Comparison of ENCODE assay signal across 18 cellular contexts in genomic region chr2:134280231-134280630, GRCh38. TPM values are rescaled to one million over a fixed set of nuclear protein-coding genes. Genes with fewer than 3 reads are reported as not detected.
DNase-seq lines count a peak whose midpoint lies in the region; ATAC-seq, FAIRE-seq and TF ChIP-seq lines count a peak whose summit lies in the region.
"Had no signal": no experiment of that assay in that cellular context is flagged by ENCODE, and none has a peak within 500 bp of the region (broad histone marks: within the 10 kb centered on the region; RNA-seq: fewer than 3 reads in every experiment).

No MANE protein-coding gene starts in this region.

- H3K4me1 Mint-ChIP-seq in T-helper 17 cell, result peaks cover 51% of the 10 kb centered on the region
- H3K4me1 Mint-ChIP-seq in stimulated activated memory B cell treated with anti-CD40 and anti-IgM and Interleukin-4, amounts not matched to agents 10 μg/mL and 1 μg/mL and 100 μg/mL, for 72 hours, result peaks cover 88% of the 10 kb centered on the region

- H3K27me3 Mint-ChIP-seq in T-helper 17 cell, result no peaks in the 10 kb centered on the region
- H3K27me3 Mint-ChIP-seq in stimulated activated memory B cell treated with anti-CD40 and anti-IgM and Interleukin-4, amounts not matched to agents 10 μg/mL and 1 μg/mL and 100 μg/mL, for 72 hours, result no peaks in the 10 kb centered on the region

- peak; percentile 82 for FAIRE-seq in GM12891 (lab: Jason Lieb, UNC)

- peak overlapping the region; percentile 74 for H3K27ac Mint-ChIP-seq in T-helper 17 cell
- H3K27ac Mint-ChIP-seq in stimulated activated memory B cell treated with anti-CD40 and anti-IgM and Interleukin-4, amounts not matched to agents 10 μg/mL and 1 μg/mL and 100 μg/mL, for 72 hours, result peak overlapping the region; percentile 94

- peak; percentile 39 for DNase-seq in NCI-H82 (lab: John Stamatoyannopoulos, UW)
- DNase-seq in NCI-H82 treated with DMSO at 0.1 percent for 48 hours (lab: John Stamatoyannopoulos, UW; ENCODE audit: unreplicated experiment), result no peak
- DNase-seq in GM12891 (ENCODE audit: insufficient read length, low spot score), result no peak
- DNase-seq in T-helper 17 cell, result no peak
- DNase-seq in NCI-H1436 (lab: John Stamatoyannopoulos, UW), result no peak
- DNase-seq in activated effector memory CD4-positive, alpha-beta T cell treated with anti-CD3 and anti-CD28 coated beads, Interleukin-2, amount 50 U/mL, for 16 hours, result no peak
- DNase-seq: BE2C, GM23248, HCEC 1CT, MG63, NCI-H1092 treated with DMSO at 0.1 percent for 48 hours, NCI-H187, NCI-H345, NCI-H69, PC-3 had no signal

- H3K4me3 Mint-ChIP-seq in T-helper 17 cell, result no peak overlapping the region
- no peak overlapping the region for H3K4me3 Mint-ChIP-seq in stimulated activated memory B cell treated with anti-CD40 and anti-IgM and Interleukin-4, amounts not matched to agents 10 μg/mL and 1 μg/mL and 100 μg/mL, for 72 hours

- H3K36me3 Mint-ChIP-seq in T-helper 17 cell (ENCODE audit: low read depth), result peaks cover 4% of the 10 kb centered on the region
- peaks cover 30% of the 10 kb centered on the region for H3K36me3 Mint-ChIP-seq in stimulated activated memory B cell treated with anti-CD40 and anti-IgM and Interleukin-4, amounts not matched to agents 10 μg/mL and 1 μg/mL and 100 μg/mL, for 72 hours

- ATAC-seq in T-helper 17 cell (no peak), GM21360 (IDR thresholded peaks at IDR 0.05; ENCODE audit: unreplicated experiment) (no peak)
- no peak for ATAC-seq in stimulated activated memory B cell treated with anti-CD40 and anti-IgM and Interleukin-4, amounts not matched to agents 10 μg/mL and 1 μg/mL and 100 μg/mL, for 72 hours
- ATAC-seq: PC-3 had no signal

- no peaks in the 10 kb centered on the region for H3K9me3 ChIP-seq in T-helper 17 cell (ENCODE audit: control insufficient read depth, low read length, poor library complexity, severe bottlenecking)
- H3K9me3 ChIP-seq: BE2C, MG63, SJSA1 had no signal

- TF ChIP-seq POLR2A in GM12891 (IDR thresholded peaks at IDR 0.05; ENCODE audit: low read depth, low read length), result no peak

- H3K9me3 Mint-ChIP-seq in stimulated activated memory B cell treated with anti-CD40 and anti-IgM and Interleukin-4, amounts not matched to agents 10 μg/mL and 1 μg/mL and 100 μg/mL, for 72 hours, result peaks cover 5% of the 10 kb centered on the region

TF ChIP-seq in GM12891, 5 proteins besides CTCF, POLR2A, EP300 and RAD21:
- TF ChIP-seq SPI1 (IDR thresholded peaks at IDR 0.05; ENCODE audit: low read depth, low read length) (no peak), POLR2AphosphoS5 (IDR thresholded peaks at IDR 0.05; ENCODE audit: low read depth, low read length) (no peak), TAF1 (IDR thresholded peaks at IDR 0.05; ENCODE audit: low read depth, low read length) (no peak), PAX5 (IDR thresholded peaks at IDR 0.05; ENCODE audit: insufficient read depth, low read length, severe bottlenecking) (no peak), POU2F2 (IDR thresholded peaks at IDR 0.05; ENCODE audit: low read depth, low read length) (no peak)
TF ChIP-seq in GM12891: peak in this region for 0.

RNA-seq across cellular contexts. Expression of gene MGAT5, which starts 26.4 kb away (rescaled TPM):
- 27.6 TPM for polyA plus RNA-seq in GM12891 (2012; ENCODE audit: low read depth, missing spikeins)
- total RNA-seq in T-helper 17 cell, result 100 to 1,000 TPM; 120 to 127 TPM
